Comparison of ENCODE assay signal across 8 cellular contexts in the genomic region with DNA sequence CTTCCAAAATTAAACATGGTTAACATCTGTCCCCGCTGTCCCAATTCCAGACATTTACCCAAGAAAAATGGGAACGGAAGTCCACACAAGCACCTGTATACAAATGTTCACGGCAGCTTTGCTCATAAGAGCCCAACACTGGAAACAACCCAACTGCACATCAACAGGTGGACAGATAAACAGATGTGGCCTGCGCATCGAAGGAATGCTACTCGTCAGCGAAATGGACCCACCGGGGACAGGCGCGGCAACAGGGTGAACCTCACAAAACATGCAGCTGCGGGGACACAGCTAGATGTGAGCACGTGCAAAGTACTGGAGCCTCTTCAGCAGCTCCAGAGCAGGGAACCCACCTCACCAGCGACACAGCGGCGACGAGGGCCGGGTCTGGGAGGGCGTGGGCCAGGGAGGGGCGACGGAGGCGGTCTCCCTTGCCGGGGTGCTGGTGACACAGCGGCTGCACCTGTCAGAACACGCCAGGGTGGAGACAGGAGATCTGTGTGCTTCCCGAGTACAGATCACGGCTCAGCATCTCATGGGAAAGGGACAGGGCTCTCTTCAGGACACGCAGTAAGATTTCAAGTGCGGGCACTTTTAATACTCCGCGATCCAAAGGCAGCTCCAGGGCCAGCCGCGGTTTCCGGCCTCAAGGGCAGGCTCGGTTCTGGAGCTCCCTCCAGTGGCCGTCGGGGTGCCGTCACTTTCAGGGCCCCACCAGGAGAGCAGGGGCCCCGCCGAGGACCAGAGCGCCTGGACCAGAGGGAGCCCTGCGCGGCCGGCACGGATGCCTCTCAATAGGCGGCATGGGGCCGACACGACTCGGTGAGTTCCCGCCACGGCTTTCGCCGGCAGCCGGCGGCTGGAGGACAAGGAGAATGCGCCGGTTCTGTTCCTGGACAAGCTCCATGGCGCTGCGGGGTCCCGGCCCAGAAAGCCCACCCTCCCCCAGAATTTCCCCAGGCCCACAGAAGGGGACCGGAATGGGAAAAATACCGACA. TPM values are rescaled to one million over a fixed set of nuclear protein-coding genes. Genes with fewer than 3 reads are reported as not detected.
A peak's percentile ranks its signal among the peaks of the same experiment; 100 is the strongest.
DNase-seq lines count a peak whose midpoint lies in the region; ATAC-seq and TF ChIP-seq lines count a peak whose summit lies in the region.

No MANE protein-coding gene starts in this region.

- CTCF ChIA-PET in BJ (lab: Yijun Ruan, JAX) = interaction anchor here (0.6 to 4.2 kb wide), 42 partner anchors 9 to 339 kb away, joined by 3 to 367 read pairs (median 6); a partner anchor contains a TSS

- TF ChIP-seq CTCF in BJ (IDR thresholded peaks at IDR 0.05; ENCODE audit: insufficient read depth, low read depth, low read length) = peak; percentile 94
- TF ChIP-seq CTCF in parathyroid adenoma (IDR thresholded peaks at IDR 0.05) = peak; percentile 97
- peak; percentile 96 to 98 for TF ChIP-seq CTCF in tibial artery (IDR thresholded peaks at IDR 0.05)

- H3K4me3 ChIP-seq in BJ (ENCODE audit: low read depth, low read length) (no peak overlapping the region), parathyroid adenoma (ENCODE audit: low read depth, low read length) (peak overlapping the region; percentile 41), tibial artery (peak overlapping the region; percentile 21 to 23)

- ATAC-seq in GM19328 (IDR thresholded peaks at IDR 0.05; ENCODE audit: unreplicated experiment) = peak; percentile 52
- peak; percentile 99 for ATAC-seq in SK-N-SH treated with all-trans-retinoic acid at 6 μM for 48 hours

- H2AFZ ChIP-seq in parathyroid adenoma = peak overlapping the region; percentile 31

- no peaks in the 10 kb centered on the region for H3K36me3 ChIP-seq in BJ (ENCODE audit: control insufficient read depth, insufficient read depth, low read length)
- H3K36me3 ChIP-seq in parathyroid adenoma (ENCODE audit: control insufficient read depth, insufficient read depth, low read length) = no peaks in the 10 kb centered on the region
- H3K36me3 ChIP-seq in tibial artery = no peaks in the 10 kb centered on the region

- H3K4me2 ChIP-seq in parathyroid adenoma (ENCODE audit: low read length) = peak overlapping the region; percentile 74

- no peak for DNase-seq in BJ (ENCODE audit: low read depth)
- peak; percentile 99 for DNase-seq in HuH-7 (ENCODE audit: low spot score)
- DNase-seq in activated naive CD4-positive, alpha-beta T cell treated with Interleukin-2 at 50 U/mL for 16 hours = peak; percentile 84
- peak; percentile 74 for DNase-seq in globus pallidus (ENCODE audit: low spot score)
- peak; percentile 82 to 88 for DNase-seq in tibial artery

- intact Hi-C loops in tibial artery (cut with DNase I; ENCODE audit: low total_unique reads) = loop anchor here (1.0 kb wide), 1 partner anchor 72 kb away; no protein-coding TSS in a partner anchor

- H3K27me3 ChIP-seq in BJ (ENCODE audit: control insufficient read depth, insufficient read depth, low read length) (no peaks in the 10 kb centered on the region), parathyroid adenoma (ENCODE audit: control insufficient read depth, insufficient read depth, low read length) (no peaks in the 10 kb centered on the region), tibial artery (no peaks in the 10 kb centered on the region)

- peaks cover 5% of the 10 kb centered on the region for H3K4me1 ChIP-seq in parathyroid adenoma
- peaks cover 0 to 22% (median 15%) of the 10 kb centered on the region in 4 donors for H3K4me1 ChIP-seq in tibial artery

- H3K9me3 ChIP-seq in parathyroid adenoma (ENCODE audit: control insufficient read depth, low read length) (no peaks in the 10 kb centered on the region), tibial artery (no peaks in the 10 kb centered on the region)

- no peak overlapping the region for H3K9ac ChIP-seq in parathyroid adenoma

- H3K79me2 ChIP-seq in parathyroid adenoma = peaks cover 36% of the 10 kb centered on the region

- H3K27ac ChIP-seq in parathyroid adenoma (no peak overlapping the region), tibial artery (no peak overlapping the region)

- POLR2A ChIA-PET in BJ (lab: Charles Lee) = no interaction called here

TF ChIP-seq in SK-N-SH treated with all-trans-retinoic acid at 6 μM for 48 hours, 23 proteins besides CTCF, POLR2A, EP300 and RAD21 (continues in another document):
- no peak for TF ChIP-seq ARNTL (CRISPR knock-in tag; IDR thresholded peaks at IDR 0.05; ENCODE audit: borderline replicate concordance, low read depth)
- TF ChIP-seq, protein P1, sequence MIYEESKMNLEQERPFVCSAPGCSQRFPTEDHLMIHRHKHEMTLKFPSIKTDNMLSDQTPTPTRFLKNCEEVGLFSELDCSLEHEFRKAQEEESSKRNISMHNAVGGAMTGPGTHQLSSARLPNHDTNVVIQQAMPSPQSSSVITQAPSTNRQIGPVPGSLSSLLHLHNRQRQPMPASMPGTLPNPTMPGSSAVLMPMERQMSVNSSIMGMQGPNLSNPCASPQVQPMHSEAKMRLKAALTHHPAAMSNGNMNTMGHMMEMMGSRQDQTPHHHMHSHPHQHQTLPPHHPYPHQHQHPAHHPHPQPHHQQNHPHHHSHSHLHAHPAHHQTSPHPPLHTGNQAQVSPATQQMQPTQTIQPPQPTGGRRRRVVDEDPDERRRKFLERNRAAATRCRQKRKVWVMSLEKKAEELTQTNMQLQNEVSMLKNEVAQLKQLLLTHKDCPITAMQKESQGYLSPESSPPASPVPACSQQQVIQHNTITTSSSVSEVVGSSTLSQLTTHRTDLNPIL (CRISPR knock-in tag; IDR thresholded peaks at IDR 0.05; ENCODE audit: low read depth) = no peak
- TF ChIP-seq, protein P2, sequence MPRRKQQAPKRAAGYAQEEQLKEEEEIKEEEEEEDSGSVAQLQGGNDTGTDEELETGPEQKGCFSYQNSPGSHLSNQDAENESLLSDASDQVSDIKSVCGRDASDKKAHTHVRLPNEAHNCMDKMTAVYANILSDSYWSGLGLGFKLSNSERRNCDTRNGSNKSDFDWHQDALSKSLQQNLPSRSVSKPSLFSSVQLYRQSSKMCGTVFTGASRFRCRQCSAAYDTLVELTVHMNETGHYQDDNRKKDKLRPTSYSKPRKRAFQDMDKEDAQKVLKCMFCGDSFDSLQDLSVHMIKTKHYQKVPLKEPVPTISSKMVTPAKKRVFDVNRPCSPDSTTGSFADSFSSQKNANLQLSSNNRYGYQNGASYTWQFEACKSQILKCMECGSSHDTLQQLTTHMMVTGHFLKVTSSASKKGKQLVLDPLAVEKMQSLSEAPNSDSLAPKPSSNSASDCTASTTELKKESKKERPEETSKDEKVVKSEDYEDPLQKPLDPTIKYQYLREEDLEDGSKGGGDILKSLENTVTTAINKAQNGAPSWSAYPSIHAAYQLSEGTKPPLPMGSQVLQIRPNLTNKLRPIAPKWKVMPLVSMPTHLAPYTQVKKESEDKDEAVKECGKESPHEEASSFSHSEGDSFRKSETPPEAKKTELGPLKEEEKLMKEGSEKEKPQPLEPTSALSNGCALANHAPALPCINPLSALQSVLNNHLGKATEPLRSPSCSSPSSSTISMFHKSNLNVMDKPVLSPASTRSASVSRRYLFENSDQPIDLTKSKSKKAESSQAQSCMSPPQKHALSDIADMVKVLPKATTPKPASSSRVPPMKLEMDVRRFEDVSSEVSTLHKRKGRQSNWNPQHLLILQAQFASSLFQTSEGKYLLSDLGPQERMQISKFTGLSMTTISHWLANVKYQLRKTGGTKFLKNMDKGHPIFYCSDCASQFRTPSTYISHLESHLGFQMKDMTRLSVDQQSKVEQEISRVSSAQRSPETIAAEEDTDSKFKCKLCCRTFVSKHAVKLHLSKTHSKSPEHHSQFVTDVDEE (CRISPR knock-in tag; IDR thresholded peaks at IDR 0.05) = no peak
- TF ChIP-seq ISL1 (CRISPR knock-in tag; IDR thresholded peaks at IDR 0.05) = no peak
- no peak for TF ChIP-seq ZNF8 (CRISPR knock-in tag; IDR thresholded peaks at IDR 0.05)
- TF ChIP-seq, protein P3, sequence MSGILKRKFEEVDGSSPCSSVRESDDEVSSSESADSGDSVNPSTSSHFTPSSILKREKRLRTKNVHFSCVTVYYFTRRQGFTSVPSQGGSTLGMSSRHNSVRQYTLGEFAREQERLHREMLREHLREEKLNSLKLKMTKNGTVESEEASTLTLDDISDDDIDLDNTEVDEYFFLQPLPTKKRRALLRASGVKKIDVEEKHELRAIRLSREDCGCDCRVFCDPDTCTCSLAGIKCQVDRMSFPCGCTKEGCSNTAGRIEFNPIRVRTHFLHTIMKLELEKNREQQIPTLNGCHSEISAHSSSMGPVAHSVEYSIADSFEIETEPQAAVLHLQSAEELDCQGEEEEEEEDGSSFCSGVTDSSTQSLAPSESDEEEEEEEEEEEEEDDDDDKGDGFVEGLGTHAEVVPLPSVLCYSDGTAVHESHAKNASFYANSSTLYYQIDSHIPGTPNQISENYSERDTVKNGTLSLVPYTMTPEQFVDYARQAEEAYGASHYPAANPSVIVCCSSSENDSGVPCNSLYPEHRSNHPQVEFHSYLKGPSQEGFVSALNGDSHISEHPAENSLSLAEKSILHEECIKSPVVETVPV (CRISPR knock-in tag; IDR thresholded peaks at IDR 0.05) = no peak
- TF ChIP-seq ZNF565 (CRISPR knock-in tag; conservative IDR thresholded peaks at IDR 0.05; ENCODE audit: low read depth) = no peak
- TF ChIP-seq ZFP3 (CRISPR knock-in tag; IDR thresholded peaks at IDR 0.05) = no peak
- no peak for TF ChIP-seq TCF4 (CRISPR knock-in tag; IDR thresholded peaks at IDR 0.05; ENCODE audit: borderline replicate concordance)
- no peak for TF ChIP-seq TOX (CRISPR knock-in tag; IDR thresholded peaks at IDR 0.05; ENCODE audit: borderline replicate concordance)
- TF ChIP-seq ZC3H10 (CRISPR knock-in tag; IDR thresholded peaks at IDR 0.05) = no peak
- no peak for TF ChIP-seq CSDC2 (CRISPR knock-in tag; IDR thresholded peaks at IDR 0.05)
- TF ChIP-seq, protein P4, sequence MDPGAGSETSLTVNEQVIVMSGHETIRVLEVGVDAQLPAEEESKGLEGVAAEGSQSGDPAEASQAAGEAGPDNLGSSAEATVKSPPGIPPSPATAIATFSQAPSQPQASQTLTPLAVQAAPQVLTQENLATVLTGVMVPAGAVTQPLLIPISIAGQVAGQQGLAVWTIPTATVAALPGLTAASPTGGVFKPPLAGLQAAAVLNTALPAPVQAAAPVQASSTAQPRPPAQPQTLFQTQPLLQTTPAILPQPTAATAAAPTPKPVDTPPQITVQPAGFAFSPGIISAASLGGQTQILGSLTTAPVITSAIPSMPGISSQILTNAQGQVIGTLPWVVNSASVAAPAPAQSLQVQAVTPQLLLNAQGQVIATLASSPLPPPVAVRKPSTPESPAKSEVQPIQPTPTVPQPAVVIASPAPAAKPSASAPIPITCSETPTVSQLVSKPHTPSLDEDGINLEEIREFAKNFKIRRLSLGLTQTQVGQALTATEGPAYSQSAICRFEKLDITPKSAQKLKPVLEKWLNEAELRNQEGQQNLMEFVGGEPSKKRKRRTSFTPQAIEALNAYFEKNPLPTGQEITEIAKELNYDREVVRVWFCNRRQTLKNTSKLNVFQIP (CRISPR knock-in tag; IDR thresholded peaks at IDR 0.05; ENCODE audit: borderline replicate concordance, low read depth) = no peak
- no peak for TF ChIP-seq GLIS3 (CRISPR knock-in tag; IDR thresholded peaks at IDR 0.05)
- no peak for TF ChIP-seq PPARA (CRISPR knock-in tag; IDR thresholded peaks at IDR 0.05; ENCODE audit: borderline replicate concordance)

RNA-seq across cellular contexts. Expression of a gene that starts 21.2 kb away (rescaled TPM):
- polyA plus RNA-seq in BJ (2011; rRNA removed) = 2.8 and 4.5 TPM in 2 replicates
- polyA minus RNA-seq in BJ (2011; rRNA and poly(A)+ RNA removed) = 1.6 and 2.7 TPM in 2 replicates

RNA-seq across cellular contexts. Expression of a gene that starts 22.4 kb away (rescaled TPM):
- 2.1 and 3.1 TPM in 2 replicates for polyA plus RNA-seq in BJ (2011; rRNA removed)
- 1.5 and 4.7 TPM in 2 replicates for polyA minus RNA-seq in BJ (2011; rRNA and poly(A)+ RNA removed)
